Comparison of ENCODE assay signal across 3 cellular contexts in the genomic region with DNA sequence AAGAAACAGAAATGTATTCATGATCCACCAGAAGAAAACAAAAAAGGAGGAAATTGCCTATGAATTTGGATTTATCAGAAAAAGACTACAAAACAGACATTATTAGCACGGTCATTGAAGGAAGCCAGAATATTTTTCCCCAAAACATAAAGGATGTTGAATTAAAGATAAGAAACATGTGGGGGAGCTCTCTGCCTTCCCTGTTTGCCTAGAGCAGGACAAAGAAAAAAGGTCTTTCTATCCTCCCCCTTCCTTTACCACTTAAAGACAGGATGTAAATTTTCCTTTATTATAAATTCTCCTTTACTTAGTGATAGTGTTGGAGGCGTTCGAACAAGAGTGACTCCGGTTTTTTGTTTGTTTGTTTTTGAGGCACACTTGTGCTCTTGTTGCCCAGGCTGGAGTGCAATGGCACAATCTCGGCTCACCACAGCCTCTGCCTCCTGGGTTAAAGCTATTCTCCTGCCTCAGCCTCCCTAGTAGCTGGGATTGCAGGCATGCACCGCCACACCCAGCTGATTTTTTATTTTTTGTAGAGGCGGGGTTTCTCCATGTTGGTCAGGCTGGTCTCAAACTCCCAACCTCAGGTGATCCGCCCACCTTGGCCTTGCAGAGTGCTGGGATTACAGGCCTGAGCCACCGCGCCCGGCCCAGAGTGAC.
TF ChIP-seq lines count a peak whose summit lies in the region.

No MANE protein-coding gene starts in this region.

TF ChIP-seq in IMR-90, 13 proteins besides CTCF, POLR2A, EP300 and RAD21:
- TF ChIP-seq NFE2L2 (IDR thresholded peaks at IDR 0.05; ENCODE audit: low read depth, low read length) (no peak), BHLHE40 (IDR thresholded peaks at IDR 0.05; ENCODE audit: low read depth, low read length) (no peak), RCOR1 (IDR thresholded peaks at IDR 0.05; ENCODE audit: insufficient replicate concordance, low read length) (no peak), MAZ (IDR thresholded peaks at IDR 0.05; ENCODE audit: borderline replicate concordance, low read depth, low read length) (no peak), RFX5 (IDR thresholded peaks at IDR 0.05; ENCODE audit: low read depth, low read length) (no peak), CHD1 (IDR thresholded peaks at IDR 0.05; ENCODE audit: low read depth, low read length) (no peak), MXI1 (IDR thresholded peaks at IDR 0.05; ENCODE audit: borderline replicate concordance, low read depth, low read length) (no peak), FOS (IDR thresholded peaks at IDR 0.05; ENCODE audit: low read depth, low read length) (no peak), SMC3 (IDR thresholded peaks at IDR 0.05; ENCODE audit: low read depth, low read length) (no peak), CEBPB (IDR thresholded peaks at IDR 0.05; ENCODE audit: low read depth, low read length) (no peak), MAFK (IDR thresholded peaks at IDR 0.05; ENCODE audit: low read depth, low read length) (no peak)
- TF ChIP-seq, protein P1, sequence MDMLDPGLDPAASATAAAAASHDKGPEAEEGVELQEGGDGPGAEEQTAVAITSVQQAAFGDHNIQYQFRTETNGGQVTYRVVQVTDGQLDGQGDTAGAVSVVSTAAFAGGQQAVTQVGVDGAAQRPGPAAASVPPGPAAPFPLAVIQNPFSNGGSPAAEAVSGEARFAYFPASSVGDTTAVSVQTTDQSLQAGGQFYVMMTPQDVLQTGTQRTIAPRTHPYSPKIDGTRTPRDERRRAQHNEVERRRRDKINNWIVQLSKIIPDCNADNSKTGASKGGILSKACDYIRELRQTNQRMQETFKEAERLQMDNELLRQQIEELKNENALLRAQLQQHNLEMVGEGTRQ (IDR thresholded peaks at IDR 0.05; ENCODE audit: low read depth, low read length), result no peak
- TF ChIP-seq, protein P2, sequence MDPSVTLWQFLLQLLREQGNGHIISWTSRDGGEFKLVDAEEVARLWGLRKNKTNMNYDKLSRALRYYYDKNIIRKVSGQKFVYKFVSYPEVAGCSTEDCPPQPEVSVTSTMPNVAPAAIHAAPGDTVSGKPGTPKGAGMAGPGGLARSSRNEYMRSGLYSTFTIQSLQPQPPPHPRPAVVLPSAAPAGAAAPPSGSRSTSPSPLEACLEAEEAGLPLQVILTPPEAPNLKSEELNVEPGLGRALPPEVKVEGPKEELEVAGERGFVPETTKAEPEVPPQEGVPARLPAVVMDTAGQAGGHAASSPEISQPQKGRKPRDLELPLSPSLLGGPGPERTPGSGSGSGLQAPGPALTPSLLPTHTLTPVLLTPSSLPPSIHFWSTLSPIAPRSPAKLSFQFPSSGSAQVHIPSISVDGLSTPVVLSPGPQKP (IDR thresholded peaks at IDR 0.05; ENCODE audit: borderline replicate concordance, low read depth, low read length), result no peak

TF ChIP-seq in SK-N-SH, 30 proteins besides CTCF, POLR2A, EP300 and RAD21:
- TF ChIP-seq, protein P3, sequence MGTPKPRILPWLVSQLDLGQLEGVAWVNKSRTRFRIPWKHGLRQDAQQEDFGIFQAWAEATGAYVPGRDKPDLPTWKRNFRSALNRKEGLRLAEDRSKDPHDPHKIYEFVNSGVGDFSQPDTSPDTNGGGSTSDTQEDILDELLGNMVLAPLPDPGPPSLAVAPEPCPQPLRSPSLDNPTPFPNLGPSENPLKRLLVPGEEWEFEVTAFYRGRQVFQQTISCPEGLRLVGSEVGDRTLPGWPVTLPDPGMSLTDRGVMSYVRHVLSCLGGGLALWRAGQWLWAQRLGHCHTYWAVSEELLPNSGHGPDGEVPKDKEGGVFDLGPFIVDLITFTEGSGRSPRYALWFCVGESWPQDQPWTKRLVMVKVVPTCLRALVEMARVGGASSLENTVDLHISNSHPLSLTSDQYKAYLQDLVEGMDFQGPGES (IDR thresholded peaks at IDR 0.05; ENCODE audit: low read depth, low read length), result no peak
- TF ChIP-seq FOSL2 (IDR thresholded peaks at IDR 0.05; ENCODE audit: borderline replicate concordance, low read depth), result no peak
- TF ChIP-seq GABPA (IDR thresholded peaks at IDR 0.05; ENCODE audit: low read depth), result no peak
- TF ChIP-seq JUND (IDR thresholded peaks at IDR 0.05), result no peak
- TF ChIP-seq FOXJ3 (CRISPR knock-in tag; IDR thresholded peaks at IDR 0.05), result no peak
- no peak for TF ChIP-seq SIN3A (IDR thresholded peaks at IDR 0.05; ENCODE audit: borderline replicate concordance, low read depth, low read length)
- TF ChIP-seq, protein P4, sequence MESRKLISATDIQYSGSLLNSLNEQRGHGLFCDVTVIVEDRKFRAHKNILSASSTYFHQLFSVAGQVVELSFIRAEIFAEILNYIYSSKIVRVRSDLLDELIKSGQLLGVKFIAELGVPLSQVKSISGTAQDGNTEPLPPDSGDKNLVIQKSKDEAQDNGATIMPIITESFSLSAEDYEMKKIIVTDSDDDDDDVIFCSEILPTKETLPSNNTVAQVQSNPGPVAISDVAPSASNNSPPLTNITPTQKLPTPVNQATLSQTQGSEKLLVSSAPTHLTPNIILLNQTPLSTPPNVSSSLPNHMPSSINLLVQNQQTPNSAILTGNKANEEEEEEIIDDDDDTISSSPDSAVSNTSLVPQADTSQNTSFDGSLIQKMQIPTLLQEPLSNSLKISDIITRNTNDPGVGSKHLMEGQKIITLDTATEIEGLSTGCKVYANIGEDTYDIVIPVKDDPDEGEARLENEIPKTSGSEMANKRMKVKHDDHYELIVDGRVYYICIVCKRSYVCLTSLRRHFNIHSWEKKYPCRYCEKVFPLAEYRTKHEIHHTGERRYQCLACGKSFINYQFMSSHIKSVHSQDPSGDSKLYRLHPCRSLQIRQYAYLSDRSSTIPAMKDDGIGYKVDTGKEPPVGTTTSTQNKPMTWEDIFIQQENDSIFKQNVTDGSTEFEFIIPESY (IDR thresholded peaks at IDR 0.05; ENCODE audit: borderline replicate concordance, low read depth), result no peak
- TF ChIP-seq FOXM1 (IDR thresholded peaks at IDR 0.05; ENCODE audit: low read depth), result no peak
- TF ChIP-seq GATA2 (CRISPR knock-in tag; IDR thresholded peaks at IDR 0.05), result no peak
- TF ChIP-seq RXRA (IDR thresholded peaks at IDR 0.05; ENCODE audit: borderline replicate concordance, low read depth), result no peak
- no peak for TF ChIP-seq YY1 (IDR thresholded peaks at IDR 0.05; ENCODE audit: low read depth)
- TF ChIP-seq MXI1 (IDR thresholded peaks at IDR 0.05; ENCODE audit: low read depth, low read length), result no peak
- TF ChIP-seq POLR2AphosphoS5 (IDR thresholded peaks at IDR 0.05; ENCODE audit: low read depth, low read length), result no peak
- TF ChIP-seq NFIC (IDR thresholded peaks at IDR 0.05; ENCODE audit: borderline replicate concordance), result no peak
- TF ChIP-seq, protein P5, sequence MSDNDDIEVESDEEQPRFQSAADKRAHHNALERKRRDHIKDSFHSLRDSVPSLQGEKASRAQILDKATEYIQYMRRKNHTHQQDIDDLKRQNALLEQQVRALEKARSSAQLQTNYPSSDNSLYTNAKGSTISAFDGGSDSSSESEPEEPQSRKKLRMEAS (IDR thresholded peaks at IDR 0.05; ENCODE audit: low read depth), result no peak
- no peak for TF ChIP-seq SMC3 (IDR thresholded peaks at IDR 0.05; ENCODE audit: low read depth, low read length)
- TF ChIP-seq RFX5 (IDR thresholded peaks at IDR 0.05; ENCODE audit: low read length), result no peak
- TF ChIP-seq NRF1 (IDR thresholded peaks at IDR 0.05; ENCODE audit: low read depth, low read length), result no peak

TF ChIP-seq in GM12891, 5 proteins besides CTCF, POLR2A, EP300 and RAD21:
- TF ChIP-seq PAX5 (IDR thresholded peaks at IDR 0.05; ENCODE audit: insufficient read depth, low read length, severe bottlenecking), result no peak
- TF ChIP-seq POU2F2 (IDR thresholded peaks at IDR 0.05; ENCODE audit: low read depth, low read length), result no peak
- TF ChIP-seq POLR2AphosphoS5 (IDR thresholded peaks at IDR 0.05; ENCODE audit: low read depth, low read length), result no peak
